In genomic region chrX:27555514-27555913, GRCh38 we compare ENCODE assay signal across 8 cellular contexts. TPM values are rescaled to one million over a fixed set of nuclear protein-coding genes. Genes with fewer than 3 reads are reported as not detected.
DNase-seq lines count a peak whose midpoint lies in the region; ATAC-seq and TF ChIP-seq lines count a peak whose summit lies in the region.

No MANE protein-coding gene starts in this region.

- intact Hi-C loops in sciatic nerve (cut with DNase I), result no loop called here

- TF ChIP-seq CTCF in endothelial cell (IDR thresholded peaks at IDR 0.05; ENCODE audit: unreplicated experiment), result peak; percentile 50

- ATAC-seq in sciatic nerve, result no peak

- no peak overlapping the region for H3K27ac ChIP-seq in caudate nucleus (ENCODE audit: low read depth, low read length)

- H3K36me3 Mint-ChIP-seq in endothelial cell (ENCODE audit: low read depth, unreplicated experiment), result no peaks in the 10 kb centered on the region

- H3K9me3 Mint-ChIP-seq in endothelial cell (ENCODE audit: unreplicated experiment), result no peaks in the 10 kb centered on the region

- no peaks in the 10 kb centered on the region for H3K27me3 Mint-ChIP-seq in endothelial cell (ENCODE audit: unreplicated experiment)

- DNase-seq in NCI-H2196 (lab: John Stamatoyannopoulos, UW; ENCODE audit: unreplicated experiment) (peak; percentile 1), NCI-H2196 treated with DMSO at 0.1 percent for 48 hours (lab: John Stamatoyannopoulos, UW; ENCODE audit: unreplicated experiment) (no peak), NCI-H460 (ENCODE audit: extremely low read depth, low read depth) (peak; percentile 1), endothelial cell (ENCODE audit: low spot score) (no peak), renal cortical epithelial cell (ENCODE audit: low read depth) (peak; percentile 7), sciatic nerve (ENCODE audit: low spot score) (no peak), caudate nucleus (lab: John Stamatoyannopoulos, UW) (no peak), NCI-H226 (no peak)

- no peak overlapping the region for H3K27ac Mint-ChIP-seq in endothelial cell (ENCODE audit: unreplicated experiment)

- no peaks in the 10 kb centered on the region for H3K4me1 Mint-ChIP-seq in endothelial cell (ENCODE audit: unreplicated experiment)

- H3K4me3 Mint-ChIP-seq in endothelial cell (ENCODE audit: unreplicated experiment), result no peak overlapping the region

RNA-seq across cellular contexts. Expression of gene DCAF8L2, which starts 34.6 kb away (rescaled TPM):
- not detected in 2 replicates for total RNA-seq in NCI-H460 (2014; rRNA removed; shearing (Covaris generic))
- not detected in 2 replicates for polyA plus RNA-seq in NCI-H460 (2014; cell fraction: nucleus; rRNA removed)
- total RNA-seq in endothelial cell (ENCODE audit: unreplicated experiment) (0.62 TPM), renal cortical epithelial cell (not detected in 2 replicates), sciatic nerve (not detected)

Comparison
In these comparisons a context has a peak if more than half of its experiments do, and no peak if none do; other contexts are left out.
1. DNase-seq: peak in NCI-H2196 (single experiment), NCI-H460 (single experiment) and renal cortical epithelial cell (single experiment); none in NCI-H2196 treated with DMSO at 0.1 percent for 48 hours (single experiment), endothelial cell (single experiment), sciatic nerve (single experiment), caudate nucleus (0 of 61) and NCI-H226 (single experiment).